Comparison of ENCODE assay signal across 16 cellular contexts in the genomic region with DNA sequence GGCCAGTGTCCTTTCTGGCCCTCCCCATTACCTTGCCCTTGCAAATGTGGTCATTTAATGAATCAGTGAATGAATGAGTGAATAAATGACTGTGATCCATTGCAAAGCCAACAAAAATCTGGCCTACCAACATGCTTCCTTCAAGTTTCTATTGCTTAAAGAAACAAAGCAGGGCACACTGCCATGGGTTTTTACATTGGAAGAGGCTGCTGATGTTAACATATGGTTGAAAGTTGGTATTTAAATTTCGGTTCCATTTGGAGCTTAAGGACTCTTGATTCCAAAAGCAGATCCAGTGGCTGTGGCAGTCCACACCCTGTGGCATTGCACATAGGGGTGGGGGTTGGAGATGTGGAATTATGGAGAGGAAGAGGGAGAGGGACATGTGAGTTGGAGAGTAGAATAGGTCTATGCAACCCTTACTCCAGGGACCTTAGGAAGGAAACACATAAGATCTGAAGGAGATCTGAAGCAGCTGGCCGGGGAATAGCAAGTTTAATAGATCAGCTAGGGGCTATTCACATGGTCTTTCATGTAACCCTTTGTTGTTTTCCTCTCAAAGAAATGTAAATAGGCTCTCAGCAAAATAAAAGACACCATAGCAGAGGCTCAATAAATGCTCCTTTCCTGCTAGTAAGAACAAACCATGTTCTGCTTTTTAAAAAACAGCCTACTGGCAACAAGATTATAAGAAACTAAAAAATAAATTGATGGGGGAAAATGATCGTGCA. TPM values are rescaled to one million over a fixed set of nuclear protein-coding genes. Genes with fewer than 3 reads are reported as not detected.
DNase-seq lines count a peak whose midpoint lies in the region; ATAC-seq and TF ChIP-seq lines count a peak whose summit lies in the region.
"Had no signal": no experiment of that assay in that cellular context is flagged by ENCODE, and none has a peak within 500 bp of the region (broad histone marks: within the 10 kb centered on the region; RNA-seq: fewer than 3 reads in every experiment).

No MANE protein-coding gene starts in this region.

- peak overlapping the region; percentile 34 for H3K4me2 ChIP-seq in H9 (ENCODE audit: insufficient read depth, insufficient read length, low read length)
- H3K4me2 ChIP-seq in trophoblast cell (ENCODE audit: low read length): no peak overlapping the region

- H3K4me3 ChIP-seq in SK-N-MC: no peak overlapping the region
- H3K4me3 ChIP-seq in iPS-20b (ENCODE audit: low read length): peak overlapping the region; percentile 27; the same call in 1 of the 2 replicates
- H3K4me3 ChIP-seq in trophoblast cell (ENCODE audit: low read depth, low read length): no peak overlapping the region
- H3K4me3 ChIP-seq: K562 had no signal

- no peak overlapping the region for H3T11ph ChIP-seq in H9 (ENCODE audit: low read length)

- H2AK5ac ChIP-seq in H9 (ENCODE audit: insufficient read length, low read length) (no peak overlapping the region), trophoblast cell (ENCODE audit: low read length) (peak overlapping the region; percentile 89)

- H2BK5ac ChIP-seq in H9 (ENCODE audit: insufficient read length, low read length): no peak overlapping the region
- H2BK5ac ChIP-seq in trophoblast cell (ENCODE audit: low read depth, low read length, poor library complexity): peak overlapping the region; percentile 82

- no peak overlapping the region for H4K8ac ChIP-seq in H9 (replicated peaks; ENCODE audit: insufficient read length, low read depth, low read length)
- peak overlapping the region; percentile 59 for H4K8ac ChIP-seq in trophoblast cell (ENCODE audit: low read depth, low read length)

- no peak for DNase-seq in H9
- DNase-seq in SK-N-MC (ENCODE audit: low read depth, low spot score): no peak
- DNase-seq in trophoblast cell: no peak
- no peak for DNase-seq in activated CD8-positive, alpha-beta T cell treated with anti-CD3 and anti-CD28 coated beads for 36 hours
- DNase-seq in activated CD4-positive, alpha-beta memory T cell treated with anti-CD3 and anti-CD28 coated beads for 36 hours: no peak
- DNase-seq in stimulated activated CD4-positive, alpha-beta T cell treated with anti-CD3 and anti-CD28 coated beads, Interleukin-2, amount 100 ng/mL, for 48 hours: no peak
- DNase-seq: DMS53; NCI-H1436 treated with DMSO at 0.1 percent for 48 hours; NCI-H2081 treated with DMSO at 0.1 percent for 48 hours; NCI-H226; NCI-H526 treated with DMSO at 0.1 percent for 48 hours; NK-92 treated with Interleukin-12 subunit alpha and Interleukin-12 subunit beta, amount 100 ng/mL, for 24 hours had no signal

- no peaks in the 10 kb centered on the region for H3K79me2 ChIP-seq in H9 (ENCODE audit: insufficient read depth, low read length)
- H3K79me2 ChIP-seq in trophoblast cell (ENCODE audit: control insufficient read depth, insufficient read depth, low read length, poor library complexity): peaks cover 13% of the 10 kb centered on the region

- H3K27ac ChIP-seq in H9 (ENCODE audit: insufficient read length, low read depth, low read length): no peak overlapping the region
- H3K27ac ChIP-seq in SK-N-MC: peak overlapping the region; percentile 54; the same call in 1 of the 2 replicates
- H3K27ac ChIP-seq in iPS-20b (ENCODE audit: low read length): no peak overlapping the region
- H3K27ac ChIP-seq in trophoblast cell (ENCODE audit: low read depth, low read length): peak overlapping the region; percentile 72
- H3K27ac ChIP-seq: HL-60 had no signal

- H4K12ac ChIP-seq in trophoblast cell (ENCODE audit: low read depth, low read length): no peak overlapping the region

- H3K4me1 ChIP-seq in H9 (ENCODE audit: insufficient read depth, low read length): peaks cover 16% of the 10 kb centered on the region
- H3K4me1 ChIP-seq in iPS-20b (ENCODE audit: insufficient read depth, low read length): peaks cover 19% of the 10 kb centered on the region
- peaks cover 41 to 51% of the 10 kb centered on the region in 2 experiments for H3K4me1 ChIP-seq in trophoblast cell (ENCODE audit: control insufficient read depth in 1 of 2, insufficient read depth in 2 of 2, low read length in 2 of 2)

- no peak for TF ChIP-seq CTCF in H9 (conservative IDR thresholded peaks at IDR 0.05)
- no peak for TF ChIP-seq CTCF in activated CD8-positive, alpha-beta T cell treated with anti-CD3 and anti-CD28 coated beads for 36 hours (IDR thresholded peaks at IDR 0.05)

- peaks cover 8% of the 10 kb centered on the region; the same call in 1 of the 2 replicates for H3K27me3 ChIP-seq in H9 (ENCODE audit: insufficient read depth, low read length)
- peaks cover 41% of the 10 kb centered on the region for H3K27me3 ChIP-seq in iPS-20b (ENCODE audit: insufficient read depth, low read length)
- no peaks in the 10 kb centered on the region for H3K27me3 ChIP-seq in trophoblast cell (ENCODE audit: insufficient read depth, low read length)

- H3K4ac ChIP-seq in H9 (ENCODE audit: low read depth, low read length) (no peak overlapping the region), trophoblast cell (ENCODE audit: low read depth, low read length) (peak overlapping the region; percentile 63)

- H3K23ac ChIP-seq in H9 (ENCODE audit: insufficient read length, low read depth, low read length) (no peak overlapping the region), trophoblast cell (ENCODE audit: low read length) (no peak overlapping the region)

- no peak overlapping the region for H2AFZ ChIP-seq in H9 (ENCODE audit: low read length)
- H2AFZ ChIP-seq in trophoblast cell (ENCODE audit: insufficient read depth, low read length, poor library complexity): no peak overlapping the region

- no peak overlapping the region for H2BK20ac ChIP-seq in H9 (ENCODE audit: low read depth, low read length, poor library complexity, severe bottlenecking)

- H3K79me1 ChIP-seq in H9 (ENCODE audit: insufficient read depth, low read depth, low read length, poor library complexity, severe bottlenecking): no peaks in the 10 kb centered on the region
- peaks cover 71% of the 10 kb centered on the region for H3K79me1 ChIP-seq in trophoblast cell (ENCODE audit: low read length)

- intact Hi-C loops in activated CD8-positive, alpha-beta T cell treated with anti-CD3 and anti-CD28 coated beads for 36 hours (cut with micrococcal nuclease): no loop called here
- intact Hi-C loops in activated CD4-positive, alpha-beta memory T cell treated with anti-CD3 and anti-CD28 coated beads for 36 hours (cut with micrococcal nuclease): no loop called here

- no peak overlapping the region for H2BK15ac ChIP-seq in H9 (ENCODE audit: low read depth, low read length)

- H4K5ac ChIP-seq in H9 (ENCODE audit: insufficient read length, low read depth, low read length): no peak overlapping the region

- peaks cover 88% of the 10 kb centered on the region for H3K27me3 Mint-ChIP-seq in H9 (ENCODE audit: low read depth)
- no peaks in the 10 kb centered on the region for H3K27me3 Mint-ChIP-seq in activated CD8-positive, alpha-beta T cell treated with anti-CD3 and anti-CD28 coated beads for 36 hours
- H3K27me3 Mint-ChIP-seq in activated CD4-positive, alpha-beta memory T cell treated with anti-CD3 and anti-CD28 coated beads for 36 hours: peaks cover 3% of the 10 kb centered on the region

- H3K36me3 Mint-ChIP-seq in H9 (ENCODE audit: insufficient read depth in 1 of 3, low read depth in 3 of 3): peaks cover 0 to 3% (median 0%) of the 10 kb centered on the region in 3 experiments; a peak in 2 of 7 replicates
- H3K36me3 Mint-ChIP-seq in activated CD8-positive, alpha-beta T cell treated with anti-CD3 and anti-CD28 coated beads for 36 hours (ENCODE audit: low read depth): no peaks in the 10 kb centered on the region
- no peaks in the 10 kb centered on the region for H3K36me3 Mint-ChIP-seq in activated CD4-positive, alpha-beta memory T cell treated with anti-CD3 and anti-CD28 coated beads for 36 hours

- no peaks in the 10 kb centered on the region for H3K23me2 ChIP-seq in H9 (ENCODE audit: insufficient read length, low read depth, low read length, poor library complexity, severe bottlenecking)

- H3K9me3 ChIP-seq in H9 (ENCODE audit: control insufficient read depth, low read depth, low read length) (no peaks in the 10 kb centered on the region), SK-N-MC (ENCODE audit: low read depth, low read length) (no peaks in the 10 kb centered on the region), iPS-20b (ENCODE audit: insufficient read depth, low read depth, low read length) (peaks cover 4% of the 10 kb centered on the region; the same call in 1 of the 2 replicates), trophoblast cell (ENCODE audit: insufficient read depth, low read depth, low read length) (no peaks in the 10 kb centered on the region)

- H3K18ac ChIP-seq in H9 (ENCODE audit: insufficient read length, low read depth, low read length) (no peak overlapping the region), trophoblast cell (ENCODE audit: low read length) (no peak overlapping the region)

- H4K91ac ChIP-seq in H9 (ENCODE audit: insufficient read length, low read depth, low read length) (no peak overlapping the region), trophoblast cell (ENCODE audit: low read depth, low read length) (peak overlapping the region; percentile 96)

- H3K9me3 Mint-ChIP-seq in H9: peaks cover 3 to 4% of the 10 kb centered on the region in 2 experiments; a peak in 3 of 5 replicates
- H3K9me3 Mint-ChIP-seq in activated CD8-positive, alpha-beta T cell treated with anti-CD3 and anti-CD28 coated beads for 36 hours: no peaks in the 10 kb centered on the region
- H3K9me3 Mint-ChIP-seq in activated CD4-positive, alpha-beta memory T cell treated with anti-CD3 and anti-CD28 coated beads for 36 hours: no peaks in the 10 kb centered on the region

- H3K27ac Mint-ChIP-seq in H9: 0 out of 7 replicates have a peak overlapping the region, but pooled peaks of 1 of the 3 experiments have one; percentile 23
- no peak overlapping the region for H3K27ac Mint-ChIP-seq in activated CD8-positive, alpha-beta T cell treated with anti-CD3 and anti-CD28 coated beads for 36 hours
- no peak overlapping the region for H3K27ac Mint-ChIP-seq in activated CD4-positive, alpha-beta memory T cell treated with anti-CD3 and anti-CD28 coated beads for 36 hours

- H2BK12ac ChIP-seq in H9 (ENCODE audit: insufficient read length, low read depth, low read length): no peak overlapping the region
- peak overlapping the region; percentile 64 for H2BK12ac ChIP-seq in trophoblast cell (ENCODE audit: low read length)

- no peaks in the 10 kb centered on the region for H4K20me1 ChIP-seq in H9 (ENCODE audit: control insufficient read depth, insufficient read depth, insufficient read length)

- H2BK120ac ChIP-seq in H9 (ENCODE audit: low read depth, low read length, poor library complexity, severe bottlenecking) (no peak overlapping the region), trophoblast cell (ENCODE audit: insufficient read depth, low read length, poor library complexity) (peak overlapping the region; percentile 83)

- CTCF ChIA-PET in activated CD8-positive, alpha-beta T cell treated with anti-CD3 and anti-CD28 coated beads for 36 hours (lab: Charles Lee): no interaction called here
- CTCF ChIA-PET in activated CD4-positive, alpha-beta memory T cell treated with anti-CD3 and anti-CD28 coated beads for 36 hours (lab: Charles Lee): no interaction called here

- POLR2A ChIA-PET in activated CD8-positive, alpha-beta T cell treated with anti-CD3 and anti-CD28 coated beads for 36 hours (lab: Charles Lee): interaction anchor here (0.7 kb wide), 1 partner anchor 204 kb away, joined by 3 read pairs; no protein-coding TSS in a partner anchor
- POLR2A ChIA-PET in activated CD4-positive, alpha-beta memory T cell treated with anti-CD3 and anti-CD28 coated beads for 36 hours (lab: Charles Lee): no interaction called here

- ATAC-seq in activated CD8-positive, alpha-beta T cell treated with anti-CD3 and anti-CD28 coated beads for 36 hours: no peak
- ATAC-seq: HCT116, K562 had no signal

- no CpG with 5 or more reads among the region's 3 CpGs for WGBS in H9 (ENCODE audit: extremely low coverage, insufficient read length, low lambda C conversion rate)
- WGBS in trophoblast cell (ENCODE audit: extremely low coverage, insufficient coverage, insufficient read length): no CpG with 5 or more reads among the region's 3 CpGs

- H3K4me3 Mint-ChIP-seq in H9: peak overlapping the region in 1 of 2 experiments; percentile 65; a peak in 3 of 5 replicates
- no peak overlapping the region for H3K4me3 Mint-ChIP-seq in activated CD8-positive, alpha-beta T cell treated with anti-CD3 and anti-CD28 coated beads for 36 hours
- no peak overlapping the region for H3K4me3 Mint-ChIP-seq in activated CD4-positive, alpha-beta memory T cell treated with anti-CD3 and anti-CD28 coated beads for 36 hours

- H3K9ac ChIP-seq in H9 (ENCODE audit: extremely low read depth, insufficient read length, low read length) (no peak overlapping the region), SK-N-MC (ENCODE audit: insufficient read length) (no peak overlapping the region), iPS-20b (ENCODE audit: low read depth, low read length) (no peak overlapping the region), trophoblast cell (ENCODE audit: low read length) (no peak overlapping the region)

- H3K56ac ChIP-seq in H9 (ENCODE audit: insufficient read length, low read depth, low read length): no peak overlapping the region

- peaks cover 49 to 56% of the 10 kb centered on the region in 2 experiments for H3K4me1 Mint-ChIP-seq in H9
- H3K4me1 Mint-ChIP-seq in activated CD8-positive, alpha-beta T cell treated with anti-CD3 and anti-CD28 coated beads for 36 hours (ENCODE audit: low read depth): no peaks in the 10 kb centered on the region
- no peaks in the 10 kb centered on the region for H3K4me1 Mint-ChIP-seq in activated CD4-positive, alpha-beta memory T cell treated with anti-CD3 and anti-CD28 coated beads for 36 hours (ENCODE audit: low read depth)

- H3K14ac ChIP-seq in H9 (ENCODE audit: insufficient read depth, low read length): no peak overlapping the region
- H3K14ac ChIP-seq in trophoblast cell (ENCODE audit: low read length): peak overlapping the region; percentile 81

- H3K36me3 ChIP-seq in SK-N-MC (ENCODE audit: insufficient read depth, low read length): no peaks in the 10 kb centered on the region
- no peaks in the 10 kb centered on the region for H3K36me3 ChIP-seq in iPS-20b (ENCODE audit: insufficient read depth, low read depth, low read length)
- H3K36me3 ChIP-seq in trophoblast cell (ENCODE audit: control insufficient read depth in 1 of 2, insufficient read depth in 2 of 2, low read length in 2 of 2): no peaks in the 10 kb centered on the region

RNA-seq across cellular contexts. Expression of a gene that starts 7.2 kb away (rescaled TPM):
- total RNA-seq in H9 (2021): not detected in 2 replicates
- polyA plus RNA-seq in trophoblast cell (2013): 7.2 and 7.4 TPM in 2 replicates
- not detected for total RNA-seq in activated CD8-positive, alpha-beta T cell treated with anti-CD3 and anti-CD28 coated beads for 36 hours
- not detected for total RNA-seq in activated CD4-positive, alpha-beta memory T cell treated with anti-CD3 and anti-CD28 coated beads for 36 hours
- total RNA-seq: K562 had no signal

Comparison
In these comparisons a context has a peak if more than half of its experiments do, and no peak if none do; other contexts are left out.
1. H3K27ac ChIP-seq: peak in SK-N-MC (single experiment) and trophoblast cell (single experiment); none in H9 (single experiment) and iPS-20b (single experiment).